12 cellular contexts compared by ENCODE assay signal in genomic region chrX:17595456-17596035, GRCh38.
DNase-seq lines count a peak whose midpoint lies in the region; ATAC-seq and TF ChIP-seq lines count a peak whose summit lies in the region.
"Had no signal": no experiment of that assay in that cellular context is flagged by ENCODE, and none has a peak within 500 bp of the region (broad histone marks: within the 10 kb centered on the region; RNA-seq: fewer than 3 reads in every experiment).

No MANE protein-coding gene starts in this region.

- TF ChIP-seq POLR2A in sigmoid colon (IDR thresholded peaks at IDR 0.05) (no peak), gastrocnemius medialis (IDR thresholded peaks at IDR 0.05) (no peak)

- no peaks in the 10 kb centered on the region for H3K36me3 ChIP-seq in sigmoid colon
- no peaks in the 10 kb centered on the region for H3K36me3 ChIP-seq in gastrocnemius medialis
- H3K36me3 ChIP-seq: right atrium auricular region had no signal

- H3K4me1 ChIP-seq in sigmoid colon (peaks cover 0 to 50% (median 21%) of the 10 kb centered on the region in 4 donors), gastrocnemius medialis (peaks cover 0 to 5% of the 10 kb centered on the region in 2 donors)

- in situ Hi-C loops in gastrocnemius medialis (cut with MboI; ENCODE audit: low sequenced_read_pairs in 4 of 4) = loop anchor here in 3 of 4 donors (5.0 to 25.0 kb wide), 2 partner anchors 38 to 358 kb away; no protein-coding TSS in a partner anchor

- no peak for TF ChIP-seq EP300 in sigmoid colon (IDR thresholded peaks at IDR 0.05)

- no peak overlapping the region for H3K4me3 ChIP-seq in sigmoid colon
- H3K4me3 ChIP-seq in gastrocnemius medialis = no peak overlapping the region
- H3K4me3 ChIP-seq: right atrium auricular region had no signal

- ATAC-seq in GM19025 (IDR thresholded peaks at IDR 0.05; ENCODE audit: low read depth, unreplicated experiment) = peak; percentile 54
- ATAC-seq in HG03378 (IDR thresholded peaks at IDR 0.05; ENCODE audit: unreplicated experiment) = peak; percentile 62
- ATAC-seq in gastrocnemius medialis = no peak
- no peak for ATAC-seq in left cardiac atrium

- H3K27me3 ChIP-seq in sigmoid colon (no peaks in the 10 kb centered on the region), gastrocnemius medialis (no peaks in the 10 kb centered on the region)
- H3K27me3 ChIP-seq: right atrium auricular region had no signal

- H3K9me3 ChIP-seq in sigmoid colon (no peaks in the 10 kb centered on the region), gastrocnemius medialis (no peaks in the 10 kb centered on the region)
- H3K9me3 ChIP-seq: right atrium auricular region had no signal

- TF ChIP-seq CTCF in sigmoid colon (IDR thresholded peaks at IDR 0.05) (no peak), gastrocnemius medialis (IDR thresholded peaks at IDR 0.05 in 4 of 5, conservative IDR thresholded peaks at IDR 0.05 in 1 of 5) (no peak)

- 13 to 59% methylated on average over 3 of the region's 3 CpGs for WGBS in sigmoid colon, 2 donors

- DNase-seq in dermis blood vessel endothelial cell (peak; percentile 79), sigmoid colon (no peak), gastrocnemius medialis (no peak), NCI-H524 (lab: John Stamatoyannopoulos, UW) (no peak), islet precursor cell (no peak), left cardiac atrium (no peak)
- DNase-seq: activated CD4-positive, alpha-beta T cell treated with anti-CD3 and anti-CD28 coated beads, Interleukin-2, amount 10 ng/mL, durations not matched to agents 24 days and 14 days; GOT3; immature natural killer cell had no signal

- peak overlapping the region in 3 of 4 donors; percentile 6 to 52 (median 18) for H3K27ac ChIP-seq in sigmoid colon
- H3K27ac ChIP-seq in gastrocnemius medialis = no peak overlapping the region
- H3K27ac ChIP-seq: right atrium auricular region had no signal

- intact Hi-C loops in sigmoid colon (cut with DNase I) (no loop called here), gastrocnemius medialis (cut with DNase I; ENCODE audit: low total_unique reads) (loop anchor here (10.0 kb wide), 1 partner anchor 89 kb away; no protein-coding TSS in a partner anchor), left cardiac atrium (cut with DNase I) (loop anchor here (10.0 kb wide), 2 partner anchors 221 to 351 kb away; partner anchors contain the start of gene NHS (in 1 of the 2))

Comparison
In these comparisons a context has a peak if more than half of its experiments do, and no peak if none do; other contexts are left out.
1. ATAC-seq: peak in GM19025 (single experiment) and HG03378 (single experiment); none in gastrocnemius medialis (0 of 2) and left cardiac atrium (0 of 2).
2. H3K27ac ChIP-seq: peak in sigmoid colon (3 of 4); none in gastrocnemius medialis (0 of 4).